In genomic region chr11:47464479-47464878, GRCh38 we compare ENCODE assay signal across 10 cellular contexts. TPM values are rescaled to one million over a fixed set of nuclear protein-coding genes. Genes with fewer than 3 reads are reported as not detected.
A peak's percentile ranks its signal among the peaks of the same experiment; 100 is the strongest.
DNase-seq lines count a peak whose midpoint lies in the region; ATAC-seq, FAIRE-seq and TF ChIP-seq lines count a peak whose summit lies in the region.
"Had no signal": no experiment of that assay in that cellular context is flagged by ENCODE, and none has a peak within 500 bp of the region (broad histone marks: within the 10 kb centered on the region; RNA-seq: fewer than 3 reads in every experiment).

No MANE protein-coding gene starts in this region.

- intact Hi-C loops in kidney (cut with DNase I) (no loop called here), body of pancreas (cut with DNase I) (no loop called here)

- no peaks in the 10 kb centered on the region for H3K9me3 ChIP-seq in kidney (ENCODE audit: control insufficient read depth in 1 of 2, low read length in 2 of 2)
- no peaks in the 10 kb centered on the region for H3K9me3 ChIP-seq in body of pancreas
- H3K9me3 ChIP-seq: breast epithelium, gastroesophageal sphincter had no signal

- H3K27ac ChIP-seq in kidney (ENCODE audit: low read depth in 2 of 2, low read length in 2 of 2) (no peak overlapping the region), body of pancreas (no peak overlapping the region)

- H3K4me3 ChIP-seq in H7 (ENCODE audit: insufficient read depth, low read depth, low read length) = no peak overlapping the region
- H3K4me3 ChIP-seq in kidney (ENCODE audit: low read length in 2 of 2) = no peak overlapping the region
- no peak overlapping the region for H3K4me3 ChIP-seq in body of pancreas
- H3K4me3 ChIP-seq: breast epithelium, gastroesophageal sphincter had no signal

- DNase-seq in H7 = peak; percentile 49
- DNase-seq in NCI-H2171 treated with DMSO at 0.1 percent for 48 hours (lab: John Stamatoyannopoulos, UW) = peak; percentile 68
- DNase-seq in kidney = peak; percentile 37
- DNase-seq in body of pancreas = no peak
- DNase-seq: naive thymus-derived CD8-positive, alpha-beta T cell; NK-92 treated with Interleukin-12 subunit alpha and Interleukin-12 subunit beta, amount 100 ng/mL, for 24 hours had no signal

- TF ChIP-seq CTCF in kidney (IDR thresholded peaks at IDR 0.05; ENCODE audit: borderline replicate concordance, extremely low read depth, insufficient read depth) (no peak), body of pancreas (IDR thresholded peaks at IDR 0.05) (no peak)

- WGBS in body of pancreas, 2 donors = 95% methylated on average over 5 of the region's 5 CpGs

- FAIRE-seq in kidney (lab: Jason Lieb, UNC) = no peak

- H3K27me3 ChIP-seq in H7 (ENCODE audit: control insufficient read depth, insufficient read depth, low read length) = no peaks in the 10 kb centered on the region
- no peaks in the 10 kb centered on the region for H3K27me3 ChIP-seq in body of pancreas
- H3K27me3 ChIP-seq: breast epithelium, gastroesophageal sphincter had no signal

- H3K36me3 ChIP-seq in H7 (replicated peaks; ENCODE audit: control insufficient read depth, insufficient read depth, low read length) (peaks cover 4% of the 10 kb centered on the region), kidney (ENCODE audit: control insufficient read depth in 1 of 2, insufficient read depth in 2 of 2, low read length in 2 of 2) (peaks cover 2 to 10% of the 10 kb centered on the region in 2 donors), body of pancreas (replicated peaks in 1 of 2; ENCODE audit: insufficient read depth in 1 of 2, low read depth in 2 of 2) (no peaks in the 10 kb centered on the region)
- H3K36me3 ChIP-seq: breast epithelium had no signal

- TF ChIP-seq POLR2A in body of pancreas (IDR thresholded peaks at IDR 0.05) = no peak

- ATAC-seq in HG02678 (IDR thresholded peaks at IDR 0.05; ENCODE audit: unreplicated experiment) = no peak
- no peak for ATAC-seq in HG03460 (IDR thresholded peaks at IDR 0.05; ENCODE audit: unreplicated experiment)
- no peak for ATAC-seq in body of pancreas
- ATAC-seq: gastroesophageal sphincter; naive thymus-derived CD8-positive, alpha-beta T cell had no signal

- H3K4me1 ChIP-seq in kidney (ENCODE audit: control insufficient read depth in 1 of 2, insufficient read depth in 1 of 2, low read depth in 1 of 2, low read length in 2 of 2) (no peaks in the 10 kb centered on the region), body of pancreas (peaks cover 21% of the 10 kb centered on the region)

- H3K9ac ChIP-seq in kidney (ENCODE audit: low read length in 2 of 2) = no peak overlapping the region

RNA-seq across cellular contexts. Expression of gene RAPSN, which starts 15.5 kb away (rescaled TPM):
- total RNA-seq in H7 (2014; rRNA removed; shearing (Covaris generic)) = 0.33 and 0.42 TPM in 2 replicates
- total RNA-seq in kidney (0.41 TPM), body of pancreas (not detected)
- 0.28 TPM for polyA plus RNA-seq in kidney (ENCODE audit: insufficient read depth, low read depth, low replicate concordance)
- polyA plus RNA-seq: naive thymus-derived CD8-positive, alpha-beta T cell had no signal

RNA-seq across cellular contexts. Expression of gene PSMC3, which starts 38.2 kb away (rescaled TPM):
- total RNA-seq in H7 (2014; rRNA removed; shearing (Covaris generic)) = 132 and 162 TPM in 2 replicates
- 103 TPM for total RNA-seq in kidney
- 171 TPM for polyA plus RNA-seq in kidney (ENCODE audit: insufficient read depth, low read depth, low replicate concordance)
- total RNA-seq in body of pancreas = 10 to 100 TPM; 43.8 to 62.8 TPM

RNA-seq across cellular contexts. Expression of gene SLC39A13, which starts 56.1 kb away (rescaled TPM):
- total RNA-seq in H7 (2014; rRNA removed; shearing (Covaris generic)) = 26.7 and 29.0 TPM in 2 replicates
- total RNA-seq in kidney (80.6 TPM), body of pancreas (10 to 100 TPM; 54.7 TPM)
- polyA plus RNA-seq in kidney (ENCODE audit: insufficient read depth, low read depth, low replicate concordance) = 93.2 TPM

Comparison
In these comparisons a context has a peak if more than half of its experiments do, and no peak if none do; other contexts are left out.
1. DNase-seq: peak in H7 (single experiment), NCI-H2171 treated with DMSO at 0.1 percent for 48 hours (single experiment) and kidney (single experiment); none in body of pancreas (0 of 4).